23 cellular contexts compared by ENCODE assay signal in genomic region chr2:151562398-151562797, GRCh38.
"Had no signal": no experiment of that assay in that cellular context is flagged by ENCODE, and none has a peak within 500 bp of the region (broad histone marks: within the 10 kb centered on the region; RNA-seq: fewer than 3 reads in every experiment).

No MANE protein-coding gene starts in this region.

- ATAC-seq: effector memory CD8-positive, alpha-beta T cell; esophagus mucosa; foreskin keratinocyte; gastroesophageal sphincter; heart left ventricle had no signal

- H3K27me3 ChIP-seq: colonic mucosa, dorsolateral prefrontal cortex, esophagus muscularis mucosa, esophagus squamous epithelium, foreskin keratinocyte, gastroesophageal sphincter, heart left ventricle had no signal

- H3K9me3 ChIP-seq: colonic mucosa, esophagus muscularis mucosa, esophagus squamous epithelium, gastroesophageal sphincter, heart left ventricle had no signal

- H3K36me3 ChIP-seq: colonic mucosa, esophagus muscularis mucosa, esophagus squamous epithelium, gastroesophageal sphincter, heart left ventricle had no signal

- H3K4me3 ChIP-seq: colonic mucosa, coronary artery, dorsolateral prefrontal cortex, esophagus muscularis mucosa, esophagus squamous epithelium, gastroesophageal sphincter, heart left ventricle had no signal

- DNase-seq: colonic mucosa; cortex of kidney; dermis blood vessel endothelial cell; dorsolateral prefrontal cortex; effector CD4-positive, alpha-beta T cell; effector CD8-positive, alpha-beta T cell; effector memory CD4-positive, alpha-beta T cell; effector memory CD8-positive, alpha-beta T cell; endodermal cell; erythroblast; esophagus squamous epithelium; foreskin fibroblast; foreskin keratinocyte; foreskin melanocyte; glutamatergic neuron; head of caudate nucleus; heart left ventricle had no signal

- H3K27me3 Mint-ChIP-seq: dendritic cell treated with granulocyte-macrophage colony-stimulating factor and Interleukin-4, amounts not matched to agents 40 ng/mL and 50 ng/mL, for 4 days; effector memory CD8-positive, alpha-beta T cell had no signal

- H3K4me1 Mint-ChIP-seq: endodermal cell had no signal

- H3K27ac ChIP-seq: colonic mucosa, coronary artery, dorsolateral prefrontal cortex, epithelial cell of prostate, esophagus muscularis mucosa, esophagus squamous epithelium, foreskin keratinocyte, gastroesophageal sphincter, heart left ventricle had no signal

- H3K4me1 ChIP-seq: colonic mucosa, esophagus squamous epithelium had no signal

- H3K27ac Mint-ChIP-seq: dendritic cell treated with granulocyte-macrophage colony-stimulating factor and Interleukin-4, amounts not matched to agents 40 ng/mL and 50 ng/mL, for 4 days; effector memory CD8-positive, alpha-beta T cell; endodermal cell had no signal

- H3K4me3 Mint-ChIP-seq: dendritic cell treated with granulocyte-macrophage colony-stimulating factor and Interleukin-4, amounts not matched to agents 40 ng/mL and 50 ng/mL, for 4 days; effector memory CD8-positive, alpha-beta T cell; endodermal cell had no signal

- H3K9me3 Mint-ChIP-seq: dendritic cell treated with granulocyte-macrophage colony-stimulating factor and Interleukin-4, amounts not matched to agents 40 ng/mL and 50 ng/mL, for 4 days; endodermal cell had no signal
